In genomic region chr3:119562307-119562961, GRCh38 we compare ENCODE assay signal across 10 cellular contexts. TPM values are rescaled to one million over a fixed set of nuclear protein-coding genes. Genes with fewer than 3 reads are reported as not detected.
DNase-seq lines count a peak whose midpoint lies in the region; ATAC-seq and TF ChIP-seq lines count a peak whose summit lies in the region.
"Had no signal": no experiment of that assay in that cellular context is flagged by ENCODE, and none has a peak within 500 bp of the region (broad histone marks: within the 10 kb centered on the region; RNA-seq: fewer than 3 reads in every experiment).

No MANE protein-coding gene starts in this region.

- no peak overlapping the region for H4K91ac ChIP-seq in neuronal stem cell (ENCODE audit: low read depth, low read length, poor library complexity)

- POLR2A ChIA-PET in activated CD4-positive, alpha-beta memory T cell treated with anti-CD3 and anti-CD28 coated beads, Interleukin-2, amount 10 ng/mL, durations not matched to agents 7 days and 5 days (lab: Charles Lee) = interaction anchor here (0.8 to 2.0 kb wide), 4 partner anchors 64 to 268 kb away, joined by 3 to 8 read pairs (median 5); partner anchors contain the start of genes ARHGAP31, TIMMDC1 and TMEM39A

- intact Hi-C loops in breast epithelium (cut with DNase I; ENCODE audit: low total_unique reads) = no loop called here
- intact Hi-C loops in sigmoid colon (cut with DNase I) = no loop called here

- no peak overlapping the region for H3K4ac ChIP-seq in neuronal stem cell (ENCODE audit: low read length)

- ATAC-seq in GM19351 (IDR thresholded peaks at IDR 0.05; ENCODE audit: unreplicated experiment) (peak; percentile 62), HG03342 (IDR thresholded peaks at IDR 0.05; ENCODE audit: unreplicated experiment) (peak; percentile 71)

- WGBS in neuronal stem cell (ENCODE audit: extremely low coverage in 2 of 2, insufficient read length in 2 of 2, insufficient replicate concordance in 1 of 2), 2 donors = no CpG with 5 or more reads among the region's 6 CpGs
- WGBS in sigmoid colon, 2 donors = 57 to 67% methylated on average over 6 of the region's 6 CpGs

- H2AFZ ChIP-seq in neuronal stem cell (ENCODE audit: low read length) = peak overlapping the region; percentile 61

- peak overlapping the region; percentile 43 for H3K4me3 Mint-ChIP-seq in activated CD4-positive, alpha-beta memory T cell treated with anti-CD3 and anti-CD28 coated beads, Interleukin-2, amount 10 ng/mL, durations not matched to agents 7 days and 5 days
- H3K4me3 Mint-ChIP-seq: activated naive CD4-positive, alpha-beta T cell treated with anti-CD3 and anti-CD28 coated beads, Interleukin-2, amount 50 U/mL, for 24 hours; neural crest cell had no signal

- H2BK15ac ChIP-seq in neuronal stem cell (ENCODE audit: low read length) = no peak overlapping the region

- H3K9me3 ChIP-seq in neuronal stem cell (replicated peaks in 1 of 2; ENCODE audit: control insufficient read depth in 2 of 2, insufficient read depth in 1 of 2, low read depth in 1 of 2, low read length in 2 of 2) (no peaks in the 10 kb centered on the region), breast epithelium (no peaks in the 10 kb centered on the region), sigmoid colon (no peaks in the 10 kb centered on the region)

- H3K4me3 ChIP-seq in neuronal stem cell (ENCODE audit: low read length in 2 of 2) = no peak overlapping the region
- H3K4me3 ChIP-seq in breast epithelium = no peak overlapping the region
- H3K4me3 ChIP-seq in sigmoid colon = no peak overlapping the region

- H3K4me1 Mint-ChIP-seq in activated CD4-positive, alpha-beta memory T cell treated with anti-CD3 and anti-CD28 coated beads, Interleukin-2, amount 10 ng/mL, durations not matched to agents 7 days and 5 days = peaks cover 49% of the 10 kb centered on the region

- H4K8ac ChIP-seq in neuronal stem cell (ENCODE audit: low read depth, low read length) = no peak overlapping the region

- peaks cover 6% of the 10 kb centered on the region for H3K27me3 Mint-ChIP-seq in activated CD4-positive, alpha-beta memory T cell treated with anti-CD3 and anti-CD28 coated beads, Interleukin-2, amount 10 ng/mL, durations not matched to agents 7 days and 5 days
- H3K27me3 Mint-ChIP-seq: activated naive CD4-positive, alpha-beta T cell treated with anti-CD3 and anti-CD28 coated beads, Interleukin-2, amount 50 U/mL, for 24 hours had no signal

- H2BK12ac ChIP-seq in neuronal stem cell (ENCODE audit: low read length) = no peak overlapping the region

- H3K23ac ChIP-seq in neuronal stem cell (ENCODE audit: low read depth, low read length, poor library complexity) = no peak overlapping the region

- DNase-seq in CD1c-positive myeloid dendritic cell (ENCODE audit: extremely low spot score) (peak; percentile 75), neuronal stem cell (ENCODE audit: low spot score) (no peak), breast epithelium (ENCODE audit: low spot score in 2 of 2) (no peak), NCI-H1436 treated with DMSO at 0.1 percent for 48 hours (lab: John Stamatoyannopoulos, UW) (no peak), sigmoid colon (no peak)
- peak; percentile 56 for DNase-seq in activated CD4-positive, alpha-beta memory T cell treated with anti-CD3 and anti-CD28 coated beads, Interleukin-2, amount 10 ng/mL, durations not matched to agents 7 days and 5 days

- H3K9me3 Mint-ChIP-seq in activated CD4-positive, alpha-beta memory T cell treated with anti-CD3 and anti-CD28 coated beads, Interleukin-2, amount 10 ng/mL, durations not matched to agents 7 days and 5 days = no peaks in the 10 kb centered on the region
- H3K9me3 Mint-ChIP-seq: activated naive CD4-positive, alpha-beta T cell treated with anti-CD3 and anti-CD28 coated beads, Interleukin-2, amount 50 U/mL, for 24 hours had no signal

- H3K4me2 ChIP-seq in neuronal stem cell (ENCODE audit: insufficient read depth, low read length, poor library complexity, severe bottlenecking) = no peak overlapping the region

- peaks cover 19% of the 10 kb centered on the region for H3K36me3 Mint-ChIP-seq in activated CD4-positive, alpha-beta memory T cell treated with anti-CD3 and anti-CD28 coated beads, Interleukin-2, amount 10 ng/mL, durations not matched to agents 7 days and 5 days (ENCODE audit: low read depth)
- H3K36me3 Mint-ChIP-seq: activated naive CD4-positive, alpha-beta T cell treated with anti-CD3 and anti-CD28 coated beads, Interleukin-2, amount 50 U/mL, for 24 hours had no signal

- H3K4me1 ChIP-seq in neuronal stem cell (ENCODE audit: control insufficient read depth in 2 of 2, insufficient read depth in 1 of 2, low read depth in 1 of 2, low read length in 2 of 2) (no peaks in the 10 kb centered on the region), breast epithelium (no peaks in the 10 kb centered on the region), sigmoid colon (no peaks in the 10 kb centered on the region)

- TF ChIP-seq CTCF in breast epithelium (IDR thresholded peaks at IDR 0.05) (no peak), sigmoid colon (IDR thresholded peaks at IDR 0.05) (no peak)

- no peaks in the 10 kb centered on the region for H3K79me1 ChIP-seq in neuronal stem cell (ENCODE audit: low read depth, low read length)

- H2BK120ac ChIP-seq in neuronal stem cell (ENCODE audit: low read depth, low read length) = no peak overlapping the region

- TF ChIP-seq POLR2A in breast epithelium (IDR thresholded peaks at IDR 0.05) = no peak
- no peak for TF ChIP-seq POLR2A in sigmoid colon (IDR thresholded peaks at IDR 0.05)

- no peak overlapping the region for H2AK5ac ChIP-seq in neuronal stem cell (ENCODE audit: low read depth, low read length)

- no peak overlapping the region for H3K9ac ChIP-seq in neuronal stem cell (ENCODE audit: low read depth, low read length, poor library complexity)

- H3K18ac ChIP-seq in neuronal stem cell (ENCODE audit: low read length) = no peak overlapping the region

- no peak overlapping the region for H3K14ac ChIP-seq in neuronal stem cell (ENCODE audit: low read length)

- peak overlapping the region; percentile 87 for H3K27ac Mint-ChIP-seq in activated CD4-positive, alpha-beta memory T cell treated with anti-CD3 and anti-CD28 coated beads, Interleukin-2, amount 10 ng/mL, durations not matched to agents 7 days and 5 days
- H3K27ac Mint-ChIP-seq: activated naive CD4-positive, alpha-beta T cell treated with anti-CD3 and anti-CD28 coated beads, Interleukin-2, amount 50 U/mL, for 24 hours had no signal

- H3K27ac ChIP-seq in neuronal stem cell (replicated peaks; ENCODE audit: low read length) = no peak overlapping the region
- H3K27ac ChIP-seq in breast epithelium = no peak overlapping the region
- no peak overlapping the region for H3K27ac ChIP-seq in sigmoid colon

- H3K36me3 ChIP-seq in neuronal stem cell (replicated peaks in 1 of 2; ENCODE audit: control insufficient read depth in 2 of 2, insufficient read depth in 2 of 2, low read length in 2 of 2) (no peaks in the 10 kb centered on the region), breast epithelium (no peaks in the 10 kb centered on the region), sigmoid colon (no peaks in the 10 kb centered on the region)

- TF ChIP-seq EP300 in sigmoid colon (IDR thresholded peaks at IDR 0.05) = no peak

- H3K27me3 ChIP-seq in neuronal stem cell (ENCODE audit: control insufficient read depth in 3 of 3, insufficient read depth in 3 of 3, low read depth in 1 of 3, low read length in 3 of 3) (peaks cover 0 to 3% (median 0%) of the 10 kb centered on the region in 3 experiments), breast epithelium (no peaks in the 10 kb centered on the region), sigmoid colon (no peaks in the 10 kb centered on the region)

- CTCF ChIA-PET in activated CD4-positive, alpha-beta memory T cell treated with anti-CD3 and anti-CD28 coated beads, Interleukin-2, amount 10 ng/mL, durations not matched to agents 7 days and 5 days (lab: Charles Lee) = interaction anchor here (1.2 to 1.5 kb wide), 2 partner anchors 15 to 118 kb away, joined by 4 to 5 read pairs; no protein-coding TSS in a partner anchor

- no peak overlapping the region for H2BK5ac ChIP-seq in neuronal stem cell (ENCODE audit: low read length)

RNA-seq across cellular contexts. Expression of gene CD80, which starts 3.0 kb away (rescaled TPM):
- total RNA-seq in activated CD4-positive, alpha-beta memory T cell treated with anti-CD3 and anti-CD28 coated beads, Interleukin-2, amount 10 ng/mL, durations not matched to agents 7 days and 5 days = 10 to 100 TPM; 27.1 to 29.5 TPM
- not detected for polyA plus RNA-seq in neuronal stem cell (2013, experiment 1 of 2)
- polyA plus RNA-seq in neuronal stem cell (2013, experiment 2 of 2) = not detected
- total RNA-seq in breast epithelium = 1 to 10 TPM in 2 of 3 donors, under 1 TPM in 1; 0.96 to 1.8 (median 1.6) TPM
- 1 to 10 TPM in 1 of 4 donors, under 1 TPM in 1, not detected in 2; 0.27 to 2.2 TPM for total RNA-seq in sigmoid colon
- polyA plus RNA-seq in sigmoid colon = 1 to 10 TPM in 2 of 3 donors, not detected in 1; 1.2 to 2.0 TPM
- total RNA-seq: neural crest cell had no signal

RNA-seq across cellular contexts. Expression of gene ADPRH, which starts 16.9 kb away (rescaled TPM):
- total RNA-seq in activated CD4-positive, alpha-beta memory T cell treated with anti-CD3 and anti-CD28 coated beads, Interleukin-2, amount 10 ng/mL, durations not matched to agents 7 days and 5 days = 1 to 10 TPM; 8.6 to 8.8 TPM
- 0.91 TPM for polyA plus RNA-seq in neuronal stem cell (2013, experiment 1 of 2)
- 0.94 TPM for polyA plus RNA-seq in neuronal stem cell (2013, experiment 2 of 2)
- total RNA-seq in breast epithelium = 10 to 100 TPM in 1 of 3 donors, 1 to 10 TPM in 2; 5.9 to 10.9 (median 9.8) TPM
- total RNA-seq in sigmoid colon = 10 to 100 TPM in 1 of 4 donors, 1 to 10 TPM in 3; 6.3 to 11.6 (median 9.7) TPM
- polyA plus RNA-seq in sigmoid colon = 1 to 10 TPM; 1.2 to 7.2 (median 2.8) TPM

RNA-seq across cellular contexts. Expression of gene PLA1A, which starts 35.3 kb away (rescaled TPM):
- total RNA-seq in activated CD4-positive, alpha-beta memory T cell treated with anti-CD3 and anti-CD28 coated beads, Interleukin-2, amount 10 ng/mL, durations not matched to agents 7 days and 5 days = under 1 TPM in 1 of 2 experiments, not detected in 1; 0.25 TPM
- polyA plus RNA-seq in neuronal stem cell (2013, experiment 1 of 2) = 0.03 TPM
- polyA plus RNA-seq in neuronal stem cell (2013, experiment 2 of 2) = 0.03 TPM
- total RNA-seq in breast epithelium = 1 to 10 TPM in 2 of 3 donors, under 1 TPM in 1; 0.59 to 4.9 (median 2.1) TPM
- total RNA-seq in sigmoid colon = 1 to 10 TPM; 1.2 to 4.6 (median 2.1) TPM
- polyA plus RNA-seq in sigmoid colon = 1 to 10 TPM in 1 of 3 donors, under 1 TPM in 1, not detected in 1; 0.69 to 2.9 TPM
- total RNA-seq: neural crest cell had no signal

Comparison
In these comparisons a context has a peak if more than half of its experiments do, and no peak if none do; other contexts are left out.
1. DNase-seq: peak in CD1c-positive myeloid dendritic cell (single experiment) and activated CD4-positive, alpha-beta memory T cell treated with anti-CD3 and anti-CD28 coated beads, Interleukin-2, amount 10 ng/mL, durations not matched to agents 7 days and 5 days (single experiment); none in neuronal stem cell (single experiment), breast epithelium (0 of 2), NCI-H1436 treated with DMSO at 0.1 percent for 48 hours (single experiment) and sigmoid colon (single experiment).
2. RNA of gene CD80, which starts 3.0 kb away (total RNA-seq): 27.1 to 29.5 TPM in activated CD4-positive, alpha-beta memory T cell treated with anti-CD3 and anti-CD28 coated beads, Interleukin-2, amount 10 ng/mL, durations not matched to agents 7 days and 5 days; 0.96 to 1.8 TPM in breast epithelium and 0.27 to 2.2 TPM in sigmoid colon; every median in the first group is over 4 times any median in the second.